ENCODE assay signal across 9 cellular contexts in genomic region chr4:39044947-39045734, GRCh38. TPM values are rescaled to one million over a fixed set of nuclear protein-coding genes. Genes with fewer than 3 reads are reported as not detected.
DNase-seq lines count a peak whose midpoint lies in the region; ATAC-seq, FAIRE-seq and TF ChIP-seq lines count a peak whose summit lies in the region.
"Had no signal": no experiment of that assay in that cellular context is flagged by ENCODE, and none has a peak within 500 bp of the region (broad histone marks: within the 10 kb centered on the region; RNA-seq: fewer than 3 reads in every experiment).

No MANE protein-coding gene starts in this region.

- H3K27ac ChIP-seq in H9 (ENCODE audit: insufficient read length, low read depth, low read length) (no peak overlapping the region), K562 (ENCODE audit: extremely low read depth, low read depth, low read length) (peak overlapping the region; percentile 83), skeletal muscle tissue (ENCODE audit: low read depth, low read length) (peak overlapping the region; percentile 70)

- H4K20me1 ChIP-seq in H9 (ENCODE audit: control insufficient read depth, insufficient read depth, insufficient read length) (no peaks in the 10 kb centered on the region), K562 (replicated peaks; ENCODE audit: control insufficient read depth, insufficient read depth, low read length) (no peaks in the 10 kb centered on the region)

- peak; percentile 9 for FAIRE-seq in GM12891 (lab: Jason Lieb, UNC)
- FAIRE-seq in K562 (lab: Jason Lieb, UNC): peak; percentile 23
- FAIRE-seq: frontal cortex had no signal

- H3K4me1 ChIP-seq in H9 (ENCODE audit: insufficient read depth, low read length) (no peaks in the 10 kb centered on the region; the same call in 1 of the 2 replicates), K562 (replicated peaks in 1 of 2; ENCODE audit: control insufficient read depth in 2 of 2, insufficient read depth in 2 of 2, low read length in 2 of 2) (peaks cover 0 to 15% of the 10 kb centered on the region in 2 experiments; a peak in 3 of 5 replicates), skeletal muscle tissue (ENCODE audit: control insufficient read depth in 3 of 3, insufficient read depth in 3 of 3, low read length in 3 of 3) (no peaks in the 10 kb centered on the region)

- no peak overlapping the region for H4K91ac ChIP-seq in H9 (ENCODE audit: insufficient read length, low read depth, low read length)

- DNase-seq in GM12891 (ENCODE audit: insufficient read length, low spot score) (no peak), H9 (peak; percentile 44), OCI-M1 (lab: John Stamatoyannopoulos, UW) (peak; percentile 69), K562 (ENCODE audit: extremely low read depth in 1 of 4, low spot score in 3 of 4) (peak; percentile 72 to 77 (median 76)), NCI-H526 treated with DMSO at 0.1 percent for 48 hours (lab: John Stamatoyannopoulos, UW) (no peak)

- no peak overlapping the region for H2BK12ac ChIP-seq in H9 (ENCODE audit: insufficient read length, low read depth, low read length)

- H3K4me3 ChIP-seq in K562 (peak overlapping the region; percentile 71), iPS-18c (ENCODE audit: insufficient read depth, low read depth, low read length) (peak overlapping the region; percentile 74), skeletal muscle tissue (ENCODE audit: low read length in 3 of 3) (peak overlapping the region; percentile 68 to 76 (median 74))

- peak overlapping the region; percentile 73 to 96 (median 90); a peak in 5 of 7 replicates for H3K27ac Mint-ChIP-seq in H9

- H3K4me2 ChIP-seq in H9 (ENCODE audit: insufficient read depth, insufficient read length, low read length): peak overlapping the region; percentile 66
- peak overlapping the region; percentile 70 for H3K4me2 ChIP-seq in K562 (ENCODE audit: insufficient read depth, low read length)

- peaks cover 0 to 2% (median 0%) of the 10 kb centered on the region in 3 experiments; a peak in 1 of 7 replicates for H3K36me3 Mint-ChIP-seq in H9 (ENCODE audit: insufficient read depth in 1 of 3, low read depth in 3 of 3)

- in situ Hi-C loops in K562 (cut with MboI): no loop called here

- H4K5ac ChIP-seq in H9 (ENCODE audit: insufficient read length, low read depth, low read length): no peak overlapping the region

- intact Hi-C loops in K562 (cut with micrococcal nuclease): loop anchor here (2.0 to 5.0 kb wide), 3 partner anchors 20 to 143 kb away; no protein-coding TSS in a partner anchor

- H3K27me3 ChIP-seq in H9 (ENCODE audit: insufficient read depth, low read length): no peaks in the 10 kb centered on the region
- no peaks in the 10 kb centered on the region for H3K27me3 ChIP-seq in K562 (ENCODE audit: control insufficient read depth in 2 of 2, insufficient read depth in 2 of 2, low read length in 2 of 2)
- no peaks in the 10 kb centered on the region for H3K27me3 ChIP-seq in skeletal muscle tissue (ENCODE audit: control insufficient read depth in 3 of 3, insufficient read depth in 3 of 3, low read length in 3 of 3)

- TF ChIP-seq POLR2A in GM12891 (IDR thresholded peaks at IDR 0.05; ENCODE audit: low read depth, low read length): no peak
- TF ChIP-seq POLR2A in K562 (conservative IDR thresholded peaks at IDR 0.05): no peak

- CTCF ChIA-PET in K562 (lab: Yijun Ruan, JAX; ENCODE audit: low intra/inter-chr PET ratio): no interaction called here

- no CpG with 5 or more reads among the region's 81 CpGs for WGBS in H9 (ENCODE audit: extremely low coverage, insufficient read length, low lambda C conversion rate)
- under 1% methylated on average over 18 of the region's 81 CpGs for WGBS in K562 (ENCODE audit: insufficient coverage, low coverage, missing lambda C conversion rate)

- H3K27me3 Mint-ChIP-seq in H9 (ENCODE audit: low read depth): no peaks in the 10 kb centered on the region

- no peak overlapping the region for H4K8ac ChIP-seq in H9 (replicated peaks; ENCODE audit: insufficient read length, low read depth, low read length)

- no peak overlapping the region for H2AK5ac ChIP-seq in H9 (ENCODE audit: insufficient read length, low read length)

- H3K9me3 ChIP-seq in H9 (ENCODE audit: control insufficient read depth, low read depth, low read length) (no peaks in the 10 kb centered on the region), K562 (replicated peaks; ENCODE audit: control insufficient read depth, insufficient read depth, low read depth, low read length) (no peaks in the 10 kb centered on the region), iPS-18c (ENCODE audit: control insufficient read depth, insufficient read depth, low read length) (peaks cover 3% of the 10 kb centered on the region), skeletal muscle tissue (ENCODE audit: control insufficient read depth in 3 of 3, low read length in 3 of 3) (no peaks in the 10 kb centered on the region)

- peak overlapping the region; percentile 75; the same call in 1 of the 2 replicates for H3K14ac ChIP-seq in H9 (ENCODE audit: insufficient read depth, low read length)

- no peaks in the 10 kb centered on the region for H3K9me1 ChIP-seq in K562 (ENCODE audit: control insufficient read depth, insufficient read depth, low read length)

- H3K9me3 Mint-ChIP-seq in H9: no peaks in the 10 kb centered on the region; a peak in 1 of 5 replicates

- TF ChIP-seq RAD21 in K562 (CRISPR knock-in tag; conservative IDR thresholded peaks at IDR 0.05 in 1 of 2, IDR thresholded peaks at IDR 0.05 in 1 of 2): no peak; a peak in 1 of 4 replicates

- peaks cover 22 to 24% of the 10 kb centered on the region in 2 experiments for H3K4me1 Mint-ChIP-seq in H9

- H2BK15ac ChIP-seq in H9 (ENCODE audit: low read depth, low read length): no peak overlapping the region

- H2BK20ac ChIP-seq in H9 (ENCODE audit: low read depth, low read length, poor library complexity, severe bottlenecking): no peak overlapping the region

- no peak overlapping the region for H2BK120ac ChIP-seq in H9 (ENCODE audit: low read depth, low read length, poor library complexity, severe bottlenecking)

- no peak overlapping the region for H3K23ac ChIP-seq in H9 (ENCODE audit: insufficient read length, low read depth, low read length)

- H3K4ac ChIP-seq in H9 (ENCODE audit: low read depth, low read length): no peak overlapping the region

- H3K56ac ChIP-seq in H9 (ENCODE audit: insufficient read length, low read depth, low read length): no peak overlapping the region

- no peak for TF ChIP-seq EP300 in K562 (IDR thresholded peaks at IDR 0.05; ENCODE audit: low read length)

- no peak for TF ChIP-seq CTCF in H9 (conservative IDR thresholded peaks at IDR 0.05)
- TF ChIP-seq CTCF in K562 (IDR thresholded peaks at IDR 0.05 in 2 of 3, conservative IDR thresholded peaks at IDR 0.05 in 1 of 3; ENCODE audit: insufficient read depth in 2 of 3, low read depth in 1 of 3, low read length in 3 of 3): peak in 1 of 3 experiments; percentile 15; a peak in 2 of 6 replicates

- no peak overlapping the region for H2BK5ac ChIP-seq in H9 (ENCODE audit: insufficient read length, low read length)

- H3K9ac ChIP-seq in H9 (ENCODE audit: extremely low read depth, insufficient read length, low read length) (no peak overlapping the region), K562 (ENCODE audit: insufficient read depth in 1 of 2, low read depth in 2 of 2, low read length in 2 of 2) (peak overlapping the region; percentile 73 to 93), skeletal muscle tissue (ENCODE audit: low read depth in 1 of 3, low read length in 3 of 3) (peak overlapping the region; percentile 51 to 71 (median 61))

- H3K79me2 ChIP-seq in H9 (ENCODE audit: insufficient read depth, low read length): no peaks in the 10 kb centered on the region
- H3K79me2 ChIP-seq in K562 (ENCODE audit: control insufficient read depth, insufficient read depth, low read length): peaks cover 31% of the 10 kb centered on the region

- peak overlapping the region; percentile 85 to 94 for H3K4me3 Mint-ChIP-seq in H9

- POLR2A ChIA-PET in K562 (lab: Yijun Ruan, JAX): interaction anchor here (0.6 to 1.5 kb wide), 7 partner anchors 9 to 695 kb away, joined by 3 to 8 read pairs (median 4); no protein-coding TSS in a partner anchor

- BruUV-seq in K562 (replicated peaks; lab: Mats Ljungman, UMichigan): no TSS peak

- no peaks in the 10 kb centered on the region for H3K79me1 ChIP-seq in H9 (ENCODE audit: insufficient read depth, low read depth, low read length, poor library complexity, severe bottlenecking)

- H3K23me2 ChIP-seq in H9 (ENCODE audit: insufficient read length, low read depth, low read length, poor library complexity, severe bottlenecking): peaks cover 5% of the 10 kb centered on the region

- ATAC-seq in K562: peak; percentile 75
- ATAC-seq in HG03139 (IDR thresholded peaks at IDR 0.05; ENCODE audit: unreplicated experiment): no peak

- peak overlapping the region; percentile 48 for H3K18ac ChIP-seq in H9 (ENCODE audit: insufficient read length, low read depth, low read length)

- no peak overlapping the region for H3T11ph ChIP-seq in H9 (ENCODE audit: low read length)

- peak overlapping the region; percentile 25 for H2AFZ ChIP-seq in H9 (ENCODE audit: low read length)
- peak overlapping the region; percentile 69 for H2AFZ ChIP-seq in K562 (ENCODE audit: low read depth, low read length)

- no peaks in the 10 kb centered on the region for H3K36me3 ChIP-seq in K562 (ENCODE audit: control insufficient read depth, insufficient read depth, low read length)
- no peaks in the 10 kb centered on the region for H3K36me3 ChIP-seq in skeletal muscle tissue (ENCODE audit: control insufficient read depth in 3 of 3, insufficient read depth in 3 of 3, low read length in 3 of 3)

RNA-seq across cellular contexts. Expression of gene TMEM156, which starts 12.9 kb away (rescaled TPM):
- polyA plus RNA-seq in GM12891 (2012; ENCODE audit: low read depth, missing spikeins): 17.7 TPM
- not detected in 2 replicates for total RNA-seq in H9 (2021)
- 3.8 and 11.7 TPM in 2 replicates for total RNA-seq in K562 (2011; cell fraction: chromatin; rRNA removed; ENCODE audit: low replicate concordance)
- total RNA-seq in K562 (2011; cell fraction: nucleolus; rRNA removed): 1.3 and 2.1 TPM in 2 replicates
- 5.1 and 6.9 TPM in 2 replicates for total RNA-seq in K562 (2011; cell fraction: nucleoplasm; rRNA removed)
- total RNA-seq in K562 (2014; rRNA removed): 2.9 and 3.5 TPM in 2 replicates
- 7.6 and 9.2 TPM in 2 replicates for total RNA-seq in K562 (2014; rRNA removed; fragmentation: Illumina TruSeq; extraction: Trizol)
- total RNA-seq in K562 (2015; rRNA removed; fragmentation: Illumina TruSeq; extraction: Trizol): 8.3 and 9.6 TPM in 2 replicates
- total RNA-seq in K562 (2021): 3.7 and 4.4 TPM in 2 replicates
- 5.0 and 9.6 TPM in 2 replicates for polyA plus RNA-seq in K562 (2011; rRNA removed)
- 0.51 and 4.6 TPM in 2 replicates for polyA plus RNA-seq in K562 (2011; cell fraction: cytosol; rRNA removed)
- polyA plus RNA-seq in K562 (2011; cell fraction: nucleus; rRNA removed): 1.5 and 2.5 TPM in 2 replicates
- polyA plus RNA-seq in K562 (2012): 5.2 and 9.9 TPM in 2 replicates
- polyA plus RNA-seq in K562 (2014; fragmentation: Illumina TruSeq; extraction: Trizol): 7.4 and 7.6 TPM in 2 replicates
- 1 to 10 TPM; 5.9 to 6.9 TPM for polyA plus RNA-seq in K562 (2014; fragmentation: Nextera tagmentation; extraction: Ambion mirVana)
- 4.7 and 6.4 TPM in 2 replicates for polyA plus RNA-seq in K562 (2014; rRNA removed)
- 4.3 and 10.8 TPM in 2 replicates for polyA minus RNA-seq in K562 (2011; rRNA and poly(A)+ RNA removed)
- 1.1 and 1.8 TPM in 2 replicates for polyA minus RNA-seq in K562 (2011; cell fraction: cytosol; rRNA and poly(A)+ RNA removed)
- 2.0 and 6.6 TPM in 2 replicates for polyA minus RNA-seq in K562 (2011; cell fraction: nucleus; rRNA and poly(A)+ RNA removed)
- total RNA-seq in skeletal muscle tissue: under 0.01 TPM

RNA-seq across cellular contexts. Expression of gene KLHL5, which starts 16.9 kb away (rescaled TPM):
- 4.3 TPM for polyA plus RNA-seq in GM12891 (2012; ENCODE audit: low read depth, missing spikeins)
- 16.0 and 16.8 TPM in 2 replicates for total RNA-seq in H9 (2021)
- total RNA-seq in K562 (2011; cell fraction: chromatin; rRNA removed; ENCODE audit: low replicate concordance): 7.4 and 18.8 TPM in 2 replicates
- 3.7 TPM in 2 replicates for total RNA-seq in K562 (2011; cell fraction: nucleolus; rRNA removed)
- total RNA-seq in K562 (2011; cell fraction: nucleoplasm; rRNA removed): 8.4 and 14.3 TPM in 2 replicates
- total RNA-seq in K562 (2014; rRNA removed): 14.1 and 16.7 TPM in 2 replicates
- 30.8 and 34.3 TPM in 2 replicates for total RNA-seq in K562 (2014; rRNA removed; fragmentation: Illumina TruSeq; extraction: Trizol)
- 24.9 and 28.0 TPM in 2 replicates for total RNA-seq in K562 (2015; rRNA removed; fragmentation: Illumina TruSeq; extraction: Trizol)
- 21.0 and 22.9 TPM in 2 replicates for total RNA-seq in K562 (2021)
- polyA plus RNA-seq in K562 (2011; rRNA removed): 22.1 and 27.9 TPM in 2 replicates
- 6.5 and 28.1 TPM in 2 replicates for polyA plus RNA-seq in K562 (2011; cell fraction: cytosol; rRNA removed)
- polyA plus RNA-seq in K562 (2011; cell fraction: nucleus; rRNA removed): 6.3 and 16.1 TPM in 2 replicates
- 24.3 and 24.7 TPM in 2 replicates for polyA plus RNA-seq in K562 (2012)
- 21.1 and 22.1 TPM in 2 replicates for polyA plus RNA-seq in K562 (2014; fragmentation: Illumina TruSeq; extraction: Trizol)
- 1 to 10 TPM; 8.0 to 8.8 TPM for polyA plus RNA-seq in K562 (2014; fragmentation: Nextera tagmentation; extraction: Ambion mirVana)
- 12.2 and 16.3 TPM in 2 replicates for polyA plus RNA-seq in K562 (2014; rRNA removed)
- polyA minus RNA-seq in K562 (2011; rRNA and poly(A)+ RNA removed): 56.2 and 82.8 TPM in 2 replicates
- polyA minus RNA-seq in K562 (2011; cell fraction: cytosol; rRNA and poly(A)+ RNA removed): 16.0 and 22.0 TPM in 2 replicates
- polyA minus RNA-seq in K562 (2011; cell fraction: nucleus; rRNA and poly(A)+ RNA removed): 5.4 and 14.7 TPM in 2 replicates
- total RNA-seq in skeletal muscle tissue: 15.1 TPM

Comparison
In these comparisons a context has a peak if more than half of its experiments do, and no peak if none do; other contexts are left out.
1. DNase-seq: peak in H9 (single experiment), OCI-M1 (single experiment) and K562 (4 of 4); none in GM12891 (single experiment) and NCI-H526 treated with DMSO at 0.1 percent for 48 hours (single experiment).
2. Peak in every context shown above with its lines, with median percentiles within 50 percentile points of each other: H3K4me3 ChIP-seq.